Comparison of ENCODE assay signal across 10 cellular contexts in the genomic region with DNA sequence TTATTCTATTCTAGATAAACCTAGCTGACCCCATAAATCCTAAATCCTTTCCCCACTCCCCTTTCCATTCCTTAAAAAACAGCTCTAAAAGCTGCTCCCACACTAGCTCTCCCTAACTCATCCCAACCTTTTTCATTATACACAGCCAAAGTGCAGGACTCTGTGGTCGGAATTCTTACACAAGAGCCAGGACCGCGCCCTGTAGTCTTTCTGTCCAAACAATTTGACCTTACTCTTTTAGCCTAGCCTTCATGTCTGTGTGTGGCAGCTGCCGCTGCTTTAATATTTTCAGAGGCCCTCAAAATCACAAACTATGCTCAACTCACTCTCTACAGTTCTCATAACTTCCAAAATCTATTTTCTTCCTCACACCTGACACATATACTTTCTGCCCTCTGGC. TPM values are rescaled to one million over a fixed set of nuclear protein-coding genes. Genes with fewer than 3 reads are reported as not detected.
"Had no signal": no experiment of that assay in that cellular context is flagged by ENCODE, and none has a peak within 500 bp of the region (broad histone marks: within the 10 kb centered on the region; RNA-seq: fewer than 3 reads in every experiment).

No MANE protein-coding gene starts in this region.

RNA-seq across cellular contexts. Expression of a gene that starts 19.0 kb away (rescaled TPM):
- total RNA-seq: subcutaneous adipose tissue, thoracic aorta, transverse colon, urinary bladder had no signal

RNA-seq across cellular contexts. Expression of a gene that starts 59.0 kb away (rescaled TPM):
- total RNA-seq: stomach, subcutaneous adipose tissue, thoracic aorta, thyroid gland, upper lobe of left lung, upper lobe of right lung, ureter, vagina had no signal
